ENCODE assay signal across 22 cellular contexts in the genomic region with DNA sequence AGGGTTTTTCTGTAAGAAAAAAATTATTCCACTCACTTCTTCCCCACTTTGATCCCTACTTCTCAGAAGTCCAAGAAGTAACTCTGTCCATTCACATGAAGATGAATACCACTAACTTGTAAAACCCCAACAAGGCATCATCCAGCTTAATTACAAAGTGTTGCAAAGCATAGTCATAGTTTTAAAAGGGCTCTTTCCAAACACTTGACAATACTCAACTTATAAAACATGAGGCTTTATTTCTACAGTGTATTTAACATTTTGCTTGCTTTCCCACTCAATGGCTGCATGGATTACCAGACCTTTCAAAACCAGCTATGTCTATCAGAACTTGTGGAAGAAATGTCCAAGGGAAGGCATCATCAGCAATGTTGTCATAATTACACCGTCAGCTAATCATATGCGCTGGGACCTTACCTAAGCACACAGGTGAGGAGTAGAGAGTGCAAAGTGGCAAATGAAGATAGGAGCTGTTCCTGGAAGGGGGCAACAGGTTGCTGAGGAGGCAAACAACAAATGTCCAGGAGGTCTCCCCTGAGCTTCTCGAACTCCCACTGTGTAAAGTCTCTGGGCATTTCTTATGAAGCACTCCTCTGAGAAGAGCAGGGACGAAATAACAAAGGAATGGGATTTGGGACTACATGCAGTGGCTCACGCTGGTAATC.
"Had no signal": no experiment of that assay in that cellular context is flagged by ENCODE, and none has a peak within 500 bp of the region (broad histone marks: within the 10 kb centered on the region; RNA-seq: fewer than 3 reads in every experiment).

No MANE protein-coding gene starts in this region.

- H3K27ac ChIP-seq: PC-9, VCaP had no signal

- ATAC-seq: activated T-cell treated with anti-CD3 and anti-CD28 coated beads, Interleukin-2, amount 50 U/mL, for 4 hours had no signal

- H3K4me3 ChIP-seq: PC-9 had no signal

- H2AFZ ChIP-seq: PC-9 had no signal

- H3K4me2 ChIP-seq: PC-9 had no signal

- DNase-seq: activated CD4-positive, alpha-beta memory T cell treated with anti-CD3 and anti-CD28 coated beads for 36 hours; activated CD4-positive, alpha-beta T cell treated with anti-CD3 and anti-CD28 coated beads, Interleukin-2, amount 10 ng/mL, durations not matched to agents 7 days and 5 days; activated CD4-positive, CD25-positive, alpha-beta regulatory T cell; activated CD8-positive, alpha-beta memory T cell treated with anti-CD3 and anti-CD28 coated beads for 24 hours; activated gamma-delta T cell; activated naive CD4-positive, alpha-beta T cell treated with anti-CD3 and anti-CD28 coated beads for 36 hours; activated T-cell treated with anti-CD3 and anti-CD28 coated beads, Interleukin-2, amount 50 U/mL, for 4 hours; amygdala; KG1; MV-4-11; NCI-H1092 treated with DMSO at 0.1 percent for 48 hours; NCI-H1417 treated with DMSO at 0.1 percent for 48 hours; NCI-H1694; NCI-H2029 treated with DMSO at 0.1 percent for 48 hours; NCI-H345; NCI-H510A; NCI-H526 treated with DMSO at 0.1 percent for 48 hours; NK-92 treated with Interleukin-12 subunit alpha and Interleukin-12 subunit beta, amount 100 ng/mL, for 24 hours; PC-9; SIG-M5; T-helper 1 cell had no signal
